ENCODE assay signal across 24 cellular contexts in genomic region chr9:18077941-18078678, GRCh38.
"Had no signal": no experiment of that assay in that cellular context is flagged by ENCODE, and none has a peak within 500 bp of the region (broad histone marks: within the 10 kb centered on the region; RNA-seq: fewer than 3 reads in every experiment).

No MANE protein-coding gene starts in this region.

- H3K27ac ChIP-seq: ascending aorta, body of pancreas, cardiac muscle cell, PC-9 had no signal

- H3K4me2 ChIP-seq: PC-9 had no signal

- H3K27ac Mint-ChIP-seq: activated CD8-positive, alpha-beta T cell treated with anti-CD3 and anti-CD28 coated beads, Interleukin-2, amount 10 ng/mL, durations not matched to agents 7 days and 5 days; T-helper 17 cell; WTC11 had no signal

- ATAC-seq: activated CD8-positive, alpha-beta T cell treated with anti-CD3 and anti-CD28 coated beads, Interleukin-2, amount 10 ng/mL, durations not matched to agents 7 days and 5 days; body of pancreas; T-helper 17 cell; WTC11 had no signal

- H2AFZ ChIP-seq: PC-9 had no signal

- DNase-seq: activated CD4-positive, alpha-beta T cell treated with anti-CD3 and anti-CD28 coated beads for 48 hours; activated CD4-positive, alpha-beta T cell treated with anti-CD3 and anti-CD28 coated beads, Interleukin-2, amount 50 U/mL, for 4 hours; activated CD4-positive, CD25-positive, alpha-beta regulatory T cell treated with anti-CD3 and anti-CD28 coated beads, Interleukin-2, amount 50 U/mL, for 72 hours; activated CD8-positive, alpha-beta memory T cell treated with anti-CD3 and anti-CD28 coated beads, Interleukin-2, amount 50 U/mL, for 48 hours; activated CD8-positive, alpha-beta T cell treated with anti-CD3 and anti-CD28 coated beads, Interleukin-2, amount 10 ng/mL, durations not matched to agents 7 days and 5 days; activated naive CD4-positive, alpha-beta T cell treated with anti-CD3 and anti-CD28 coated beads, Interleukin-2, amount 50 U/mL, for 16 hours; activated T-cell treated with anti-CD3 and anti-CD28 coated beads, Interleukin-2, amount 50 U/mL, for 1 hour; amniotic stem cell; body of pancreas; Karpas-422; MM.1S; NCI-H1105 treated with DMSO at 0.1 percent for 48 hours; NCI-H1436 treated with DMSO at 0.1 percent for 48 hours; NCI-H187; NCI-H2081; NCI-H510A treated with DMSO at 0.1 percent for 48 hours; NCI-H69; PC-9; SHP77 treated with DMSO at 0.1 percent for 48 hours; T-helper 17 cell; T-helper 9 cell had no signal

- H3K27me3 Mint-ChIP-seq: T-helper 17 cell had no signal

- H3K36me3 Mint-ChIP-seq: WTC11 had no signal

- H3K9me3 Mint-ChIP-seq: WTC11 had no signal

- H3K27me3 ChIP-seq: ascending aorta, body of pancreas, cardiac muscle cell had no signal

- H3K4me3 ChIP-seq: ascending aorta, body of pancreas, cardiac muscle cell, PC-9 had no signal

- H3K36me3 ChIP-seq: ascending aorta, cardiac muscle cell had no signal

- H3K9me3 ChIP-seq: ascending aorta, body of pancreas had no signal

- H3K4me1 Mint-ChIP-seq: T-helper 17 cell had no signal

- H3K4me3 Mint-ChIP-seq: activated CD8-positive, alpha-beta T cell treated with anti-CD3 and anti-CD28 coated beads, Interleukin-2, amount 10 ng/mL, durations not matched to agents 7 days and 5 days; T-helper 17 cell; WTC11 had no signal
